In genomic region chr10:86365346-86366032, GRCh38 we compare ENCODE assay signal across 9 cellular contexts. TPM values are rescaled to one million over a fixed set of nuclear protein-coding genes. Genes with fewer than 3 reads are reported as not detected.
A peak's percentile ranks its signal among the peaks of the same experiment; 100 is the strongest.
DNase-seq lines count a peak whose midpoint lies in the region; ATAC-seq and TF ChIP-seq lines count a peak whose summit lies in the region.
"Had no signal": no experiment of that assay in that cellular context is flagged by ENCODE, and none has a peak within 500 bp of the region (broad histone marks: within the 10 kb centered on the region; RNA-seq: fewer than 3 reads in every experiment).

No MANE protein-coding gene starts in this region.

- H3K27me3 ChIP-seq in BLaER1 (peaks cover 98% of the 10 kb centered on the region), MM.1S (replicated peaks; ENCODE audit: insufficient read depth, low read length) (peaks cover 39% of the 10 kb centered on the region), neural cell (ENCODE audit: insufficient read depth, low read depth, low read length) (peaks cover 69% of the 10 kb centered on the region)

- H3K27me3 Mint-ChIP-seq in effector memory CD8-positive, alpha-beta T cell: peaks cover 59 to 87% of the 10 kb centered on the region in 2 donors

- peak overlapping the region; percentile 96 for H3K4me2 ChIP-seq in BLaER1
- peak overlapping the region; percentile 39; the same call in 1 of the 2 replicates for H3K4me2 ChIP-seq in MM.1S (ENCODE audit: low read depth, low read length)
- peak overlapping the region; percentile 94 for H3K4me2 ChIP-seq in neural cell (ENCODE audit: low read length)

- DNase-seq in MM.1S: no peak
- no peak for DNase-seq in effector memory CD8-positive, alpha-beta T cell
- DNase-seq in NCI-H1048 (lab: John Stamatoyannopoulos, UW): no peak
- no peak for DNase-seq in NCI-H1436 (lab: John Stamatoyannopoulos, UW)

- H3K9me3 ChIP-seq in BLaER1: no peaks in the 10 kb centered on the region
- no peaks in the 10 kb centered on the region for H3K9me3 ChIP-seq in MM.1S (replicated peaks; ENCODE audit: insufficient read depth, low read length)
- H3K9me3 ChIP-seq in neural cell (ENCODE audit: low read length): no peaks in the 10 kb centered on the region

- H3F3A ChIP-seq in MM.1S (ENCODE audit: insufficient read depth, low read length) (no peaks in the 10 kb centered on the region), neural cell (ENCODE audit: insufficient read depth, low read length, poor library complexity, severe bottlenecking) (no peaks in the 10 kb centered on the region)

- peak; percentile 39 for TF ChIP-seq RAD21 in neural cell (conservative IDR thresholded peaks at IDR 0.05)

- H3K27ac ChIP-seq in BLaER1: no peak overlapping the region
- no peak overlapping the region for H3K27ac ChIP-seq in MM.1S (ENCODE audit: low read length)
- peak overlapping the region; percentile 5 for H3K27ac ChIP-seq in neural cell (ENCODE audit: low read length)
- H3K27ac ChIP-seq: VCaP had no signal

- H3K9me2 ChIP-seq in MM.1S (replicated peaks; ENCODE audit: insufficient read depth, low read length) (no peaks in the 10 kb centered on the region), neural cell (ENCODE audit: insufficient read depth, low read length) (no peaks in the 10 kb centered on the region)

- H3K36me3 ChIP-seq in BLaER1: no peaks in the 10 kb centered on the region
- H3K36me3 ChIP-seq in MM.1S (replicated peaks; ENCODE audit: insufficient read depth, low read length): no peaks in the 10 kb centered on the region
- H3K36me3 ChIP-seq in neural cell (ENCODE audit: insufficient read depth, low read length): no peaks in the 10 kb centered on the region

- TF ChIP-seq CTCF in MM.1S (IDR thresholded peaks at IDR 0.05; ENCODE audit: low read length) (no peak), neural cell (IDR thresholded peaks at IDR 0.05; ENCODE audit: poor library complexity, severe bottlenecking) (no peak)

- no peak overlapping the region for H2AFZ ChIP-seq in MM.1S (ENCODE audit: low read length)
- peak overlapping the region; percentile 0 for H2AFZ ChIP-seq in neural cell (ENCODE audit: low read depth, low read length)

- peak; percentile 16 for ATAC-seq in effector memory CD8-positive, alpha-beta T cell (replicated peaks)
- no peak for ATAC-seq in GM21528 (IDR thresholded peaks at IDR 0.05; ENCODE audit: low FRiP score, unreplicated experiment)
- no peak for ATAC-seq in HG02571 (IDR thresholded peaks at IDR 0.05; ENCODE audit: unreplicated experiment)

- H3K9ac ChIP-seq in BLaER1: no peak overlapping the region
- H3K9ac ChIP-seq in MM.1S (ENCODE audit: low read length): no peak overlapping the region
- peak overlapping the region; percentile 74 for H3K9ac ChIP-seq in neural cell (ENCODE audit: low read length)

- H3K4me1 ChIP-seq in BLaER1 (peaks cover 31% of the 10 kb centered on the region), MM.1S (ENCODE audit: low read length) (no peaks in the 10 kb centered on the region)

- peak overlapping the region; percentile 67 to 74 for H3K4me3 Mint-ChIP-seq in effector memory CD8-positive, alpha-beta T cell

- H3K4me3 ChIP-seq in BLaER1 (peak overlapping the region; percentile 73), MM.1S (ENCODE audit: low read length) (no peak overlapping the region), neural cell (ENCODE audit: low read length) (peak overlapping the region; percentile 86)

- H3K79me2 ChIP-seq in MM.1S (ENCODE audit: low read length): no peaks in the 10 kb centered on the region
- no peaks in the 10 kb centered on the region for H3K79me2 ChIP-seq in neural cell (replicated peaks; ENCODE audit: insufficient read depth, low read length)

- no peak overlapping the region for H3K27ac Mint-ChIP-seq in effector memory CD8-positive, alpha-beta T cell

- H3K4me1 Mint-ChIP-seq in effector memory CD8-positive, alpha-beta T cell (ENCODE audit: low read depth in 2 of 2): peaks cover 7% of the 10 kb centered on the region in 2 donors

- no peak for TF ChIP-seq EP300 in neural cell (conservative IDR thresholded peaks at IDR 0.05; ENCODE audit: poor library complexity, severe bottlenecking)

- no peaks in the 10 kb centered on the region for H3K36me3 Mint-ChIP-seq in effector memory CD8-positive, alpha-beta T cell (ENCODE audit: insufficient read depth)

- H4K20me1 ChIP-seq in BLaER1 (peaks cover 56% of the 10 kb centered on the region), MM.1S (ENCODE audit: insufficient read depth, low read length) (no peaks in the 10 kb centered on the region), neural cell (ENCODE audit: insufficient read depth) (peaks cover 8% of the 10 kb centered on the region)

- H3K9me3 Mint-ChIP-seq in effector memory CD8-positive, alpha-beta T cell: no peaks in the 10 kb centered on the region

TF ChIP-seq in neural cell, 6 proteins besides CTCF, POLR2A, EP300 and RAD21:
- TF ChIP-seq SMC3 (conservative IDR thresholded peaks at IDR 0.05; ENCODE audit: poor library complexity) (no peak), MXI1 (conservative IDR thresholded peaks at IDR 0.05; ENCODE audit: poor library complexity, severe bottlenecking) (peak; percentile 41), EZH2 (IDR thresholded peaks at IDR 0.05; ENCODE audit: borderline replicate concordance, insufficient read depth, low read length, poor library complexity, severe bottlenecking) (no peak)
TF ChIP-seq in neural cell: peak in this region for 1.

RNA-seq across cellular contexts. Expression of gene GRID1, which starts 1.1 kb away (rescaled TPM):
- 7.3 and 10.4 TPM in 2 replicates for polyA plus RNA-seq in neural cell
- 24.3 and 25.1 TPM in 2 replicates for polyA minus RNA-seq in neural cell

Comparison
In these comparisons a context has a peak if more than half of its experiments do, and no peak if none do; other contexts are left out.
1. H3K4me2 ChIP-seq: peak in every context shown above with its lines; median percentile 96 in BLaER1; 94 in neural cell; 39 in MM.1S.